Comparison of ENCODE assay signal across 27 cellular contexts in genomic region chr11:117629891-117630538, GRCh38.
"Had no signal": no experiment of that assay in that cellular context is flagged by ENCODE, and none has a peak within 500 bp of the region (broad histone marks: within the 10 kb centered on the region; RNA-seq: fewer than 3 reads in every experiment).

No MANE protein-coding gene starts in this region.

- H3K4me1 Mint-ChIP-seq: immature natural killer cell; naive thymus-derived CD8-positive, alpha-beta T cell; stimulated activated memory B cell treated with anti-CD40 and anti-IgM and Interleukin-4, amounts not matched to agents 10 μg/mL and 1 μg/mL and 100 μg/mL, for 72 hours; stimulated activated naive CD8-positive, alpha-beta T cell treated with anti-CD3 and anti-CD28 coated beads, Interleukin-15, amount 100 ng/mL, for 72 hours had no signal

- H2AFZ ChIP-seq: parathyroid adenoma had no signal

- H3K9me3 ChIP-seq: left lung, lower lobe of right lung, neutrophil, right atrium auricular region, right lobe of liver, tibial nerve, vagina had no signal

- ATAC-seq: left colon; left lung; lower lobe of right lung; naive thymus-derived CD8-positive, alpha-beta T cell; right lobe of liver; stimulated activated memory B cell treated with anti-CD40 and anti-IgM and Interleukin-4, amounts not matched to agents 10 μg/mL and 1 μg/mL and 100 μg/mL, for 72 hours; stimulated activated naive CD8-positive, alpha-beta T cell treated with anti-CD3 and anti-CD28 coated beads, Interleukin-15, amount 100 ng/mL, for 72 hours had no signal

- H3K36me3 Mint-ChIP-seq: immature natural killer cell; naive thymus-derived CD8-positive, alpha-beta T cell; stimulated activated memory B cell treated with anti-CD40 and anti-IgM and Interleukin-4, amounts not matched to agents 10 μg/mL and 1 μg/mL and 100 μg/mL, for 72 hours; type B pancreatic cell had no signal

- H3K4me3 ChIP-seq: left lung, lower lobe of right lung, right atrium auricular region, right lobe of liver, skin epidermis, tibial nerve, vagina had no signal

- H3K27ac Mint-ChIP-seq: naive thymus-derived CD8-positive, alpha-beta T cell; nephron; progenitor cell of endocrine pancreas; stimulated activated memory B cell treated with anti-CD40 and anti-IgM and Interleukin-4, amounts not matched to agents 10 μg/mL and 1 μg/mL and 100 μg/mL, for 72 hours; type B pancreatic cell had no signal

- H3K27me3 ChIP-seq: left lung, neutrophil, right atrium auricular region, right lobe of liver, tibial nerve, vagina had no signal

- H3K27ac ChIP-seq: left lung, lower lobe of right lung, neutrophil, parathyroid adenoma, right atrium auricular region, right lobe of liver, skin epidermis, tibial nerve, vagina had no signal

- H3K36me3 ChIP-seq: left lung, lower lobe of right lung, neutrophil, right atrium auricular region, right lobe of liver, tibial nerve, vagina had no signal

- FAIRE-seq: islet of Langerhans, kidney had no signal

- H3K79me2 ChIP-seq: parathyroid adenoma had no signal

- H3K9me3 Mint-ChIP-seq: immature natural killer cell; naive thymus-derived CD8-positive, alpha-beta T cell; nephron; neural crest cell; stimulated activated memory B cell treated with anti-CD40 and anti-IgM and Interleukin-4, amounts not matched to agents 10 μg/mL and 1 μg/mL and 100 μg/mL, for 72 hours; stimulated activated naive CD8-positive, alpha-beta T cell treated with anti-CD3 and anti-CD28 coated beads, Interleukin-15, amount 100 ng/mL, for 72 hours; type B pancreatic cell had no signal

- H3K9ac ChIP-seq: parathyroid adenoma had no signal

- DNase-seq: hypothalamus; immature natural killer cell; kidney; left colon; left lung; lower lobe of right lung; mammary epithelial cell; mesenchymal stem cell; naive thymus-derived CD8-positive, alpha-beta T cell; occipital lobe; right lobe of liver; stimulated activated CD4-positive, alpha-beta T cell treated with anti-CD3 and anti-CD28 coated beads, Interleukin-4, amount 100 ng/mL, for 24 hours; stimulated activated naive CD4-positive, alpha-beta T cell treated with Interleukin-2 at 50 U/mL for 16 hours; stimulated activated naive CD8-positive, alpha-beta T cell treated with anti-CD3 and anti-CD28 coated beads, Interleukin-15, amount 100 ng/mL, for 72 hours; substantia nigra had no signal

- H3K4me3 Mint-ChIP-seq: immature natural killer cell; naive thymus-derived CD8-positive, alpha-beta T cell; nephron; neural crest cell; stimulated activated memory B cell treated with anti-CD40 and anti-IgM and Interleukin-4, amounts not matched to agents 10 μg/mL and 1 μg/mL and 100 μg/mL, for 72 hours; stimulated activated naive CD8-positive, alpha-beta T cell treated with anti-CD3 and anti-CD28 coated beads, Interleukin-15, amount 100 ng/mL, for 72 hours; type B pancreatic cell had no signal

- H3K4me1 ChIP-seq: left lung, lower lobe of right lung, parathyroid adenoma, right lobe of liver, tibial nerve, vagina had no signal
